ENCODE assay signal across 1 cellular context in genomic region chr17:18182978-18183333, GRCh38.
TF ChIP-seq lines count a peak whose summit lies in the region.

No MANE protein-coding gene starts in this region.

TF ChIP-seq in HepG2, 621 proteins besides CTCF, POLR2A, EP300 and RAD21 (continued from another document and continues in another):
- TF ChIP-seq HMG20A (CRISPR knock-in tag; IDR thresholded peaks at IDR 0.05; ENCODE audit: borderline replicate concordance), result no peak
- peak; percentile 79; the same call in 1 of the 2 replicates for TF ChIP-seq ZC3H13 (CRISPR knock-in tag; IDR thresholded peaks at IDR 0.05)
- TF ChIP-seq XRCC5 (optimal IDR thresholded peaks at IDR 0.05; ENCODE audit: low read length), result no peak
- TF ChIP-seq YEATS2 (CRISPR knock-in tag; IDR thresholded peaks at IDR 0.05; ENCODE audit: borderline replicate concordance), result no peak
- no peak; the same call in 1 of the 2 replicates for TF ChIP-seq BORCS8-MEF2B (CRISPR knock-in tag; IDR thresholded peaks at IDR 0.05)
- TF ChIP-seq FOSL1 (CRISPR knock-in tag; IDR thresholded peaks at IDR 0.05; ENCODE audit: borderline replicate concordance), result no peak
- TF ChIP-seq HOXA5 (CRISPR knock-in tag; IDR thresholded peaks at IDR 0.05), result peak; percentile 86; the same call in 1 of the 2 replicates
- TF ChIP-seq SP4 (CRISPR knock-in tag; IDR thresholded peaks at IDR 0.05), result no peak
- no peak for TF ChIP-seq MYNN (CRISPR knock-in tag; IDR thresholded peaks at IDR 0.05; ENCODE audit: low read depth)
- TF ChIP-seq ZNF841 (CRISPR knock-in tag; IDR thresholded peaks at IDR 0.05; ENCODE audit: borderline replicate concordance), result no peak; the same call in 1 of the 2 replicates
- no peak; the same call in none of the 2 replicates for TF ChIP-seq PHF21A (CRISPR knock-in tag; IDR thresholded peaks at IDR 0.05)
- no peak for TF ChIP-seq ZFY (CRISPR knock-in tag; IDR thresholded peaks at IDR 0.05)
- no peak for TF ChIP-seq NR0B2 (CRISPR knock-in tag; IDR thresholded peaks at IDR 0.05)
- TF ChIP-seq ATF1 (CRISPR knock-in tag; IDR thresholded peaks at IDR 0.05), result peak; percentile 78; the same call in 1 of the 2 replicates
- TF ChIP-seq ZNF260 (CRISPR knock-in tag; IDR thresholded peaks at IDR 0.05; ENCODE audit: borderline replicate concordance, low read depth), result no peak
- no peak for TF ChIP-seq HNF4A (CRISPR knock-in tag; IDR thresholded peaks at IDR 0.05)
- peak; percentile 41; the same call in 1 of the 2 replicates for TF ChIP-seq ZNF264 (CRISPR knock-in tag; IDR thresholded peaks at IDR 0.05)
- TF ChIP-seq ZNF816 (CRISPR knock-in tag; IDR thresholded peaks at IDR 0.05; ENCODE audit: borderline replicate concordance), result no peak
- no peak; the same call in 1 of the 2 replicates for TF ChIP-seq RELA (CRISPR knock-in tag; IDR thresholded peaks at IDR 0.05)
- peak; percentile 86 for TF ChIP-seq RBFOX2 (IDR thresholded peaks at IDR 0.05; ENCODE audit: low read depth, low read length)
- no peak for TF ChIP-seq ZNF883 (CRISPR knock-in tag; IDR thresholded peaks at IDR 0.05; ENCODE audit: not compliant biosample characterization)
- TF ChIP-seq HOXA3 (CRISPR knock-in tag; IDR thresholded peaks at IDR 0.05), result peak; percentile 52
- no peak; the same call in 1 of the 2 replicates for TF ChIP-seq SAFB2 (CRISPR knock-in tag; IDR thresholded peaks at IDR 0.05; ENCODE audit: borderline replicate concordance, low read depth)
- TF ChIP-seq MBNL3 (CRISPR knock-in tag; conservative IDR thresholded peaks at IDR 0.05), result no peak
- TF ChIP-seq MXI1 (IDR thresholded peaks at IDR 0.05; ENCODE audit: borderline replicate concordance, low read depth, low read length), result no peak
- no peak for TF ChIP-seq ZNF598 (CRISPR knock-in tag; IDR thresholded peaks at IDR 0.05; ENCODE audit: borderline replicate concordance)
- TF ChIP-seq ZNF768 (CRISPR knock-in tag; IDR thresholded peaks at IDR 0.05), result peak; percentile 29; the same call in 1 of the 2 replicates
- TF ChIP-seq ZFP62 (CRISPR knock-in tag; IDR thresholded peaks at IDR 0.05), result no peak
- TF ChIP-seq REL (CRISPR knock-in tag; conservative IDR thresholded peaks at IDR 0.05), result no peak
- TF ChIP-seq ZBTB14 (CRISPR knock-in tag; IDR thresholded peaks at IDR 0.05), result no peak
- TF ChIP-seq PRDM15 (CRISPR knock-in tag; IDR thresholded peaks at IDR 0.05), result no peak
- TF ChIP-seq AKAP8 (CRISPR knock-in tag; IDR thresholded peaks at IDR 0.05), result no peak
- TF ChIP-seq ZNF263 (CRISPR knock-in tag; IDR thresholded peaks at IDR 0.05), result no peak
- TF ChIP-seq ZFP36 (IDR thresholded peaks at IDR 0.05; ENCODE audit: borderline replicate concordance, low read depth, low read length, partially characterized antibody), result no peak
- peak; percentile 45; the same call in 1 of the 2 replicates for TF ChIP-seq KDM2A (CRISPR knock-in tag; IDR thresholded peaks at IDR 0.05; ENCODE audit: borderline replicate concordance, low read depth)
- no peak for TF ChIP-seq NFIC (IDR thresholded peaks at IDR 0.05; ENCODE audit: low read length)
- no peak for TF ChIP-seq ZSCAN30 (CRISPR knock-in tag; IDR thresholded peaks at IDR 0.05)
- no peak for TF ChIP-seq HINFP (CRISPR knock-in tag; IDR thresholded peaks at IDR 0.05; ENCODE audit: low read depth)
- peak; percentile 75 for TF ChIP-seq CSRNP1 (CRISPR knock-in tag; IDR thresholded peaks at IDR 0.05)
- TF ChIP-seq PAX8 (CRISPR knock-in tag; IDR thresholded peaks at IDR 0.05; ENCODE audit: borderline replicate concordance), result no peak
- no peak for TF ChIP-seq ZMYM3 (CRISPR knock-in tag; IDR thresholded peaks at IDR 0.05)
- TF ChIP-seq IRF1 (CRISPR knock-in tag; IDR thresholded peaks at IDR 0.05; ENCODE audit: low read depth), result no peak
- TF ChIP-seq ZNF331 (CRISPR knock-in tag; IDR thresholded peaks at IDR 0.05), result no peak
- 0 out of 2 replicates have a peak, but pooled peaks have one; percentile 19 for TF ChIP-seq ZFAT (CRISPR knock-in tag; conservative IDR thresholded peaks at IDR 0.05)
- TF ChIP-seq ZNF333 (CRISPR knock-in tag; IDR thresholded peaks at IDR 0.05; ENCODE audit: borderline replicate concordance), result no peak
- TF ChIP-seq ZNF44 (CRISPR knock-in tag; IDR thresholded peaks at IDR 0.05), result peak; percentile 11; the same call in 1 of the 2 replicates
- TF ChIP-seq ZFP82 (CRISPR knock-in tag; IDR thresholded peaks at IDR 0.05; ENCODE audit: borderline replicate concordance), result no peak
- peak; percentile 43 for TF ChIP-seq ZNF605 (CRISPR knock-in tag; IDR thresholded peaks at IDR 0.05)
- TF ChIP-seq ATF3 (CRISPR knock-in tag; IDR thresholded peaks at IDR 0.05), result no peak
- TF ChIP-seq ATAD3A (CRISPR knock-in tag; IDR thresholded peaks at IDR 0.05), result no peak
- TF ChIP-seq PRMT3 (CRISPR knock-in tag; IDR thresholded peaks at IDR 0.05; ENCODE audit: borderline replicate concordance, low read depth), result no peak
- no peak for TF ChIP-seq ZC3H4 (CRISPR knock-in tag; IDR thresholded peaks at IDR 0.05; ENCODE audit: borderline replicate concordance)
- no peak for TF ChIP-seq FUBP1 (CRISPR knock-in tag; IDR thresholded peaks at IDR 0.05; ENCODE audit: borderline replicate concordance)
- no peak; the same call in 1 of the 2 replicates for TF ChIP-seq KLF11 (CRISPR knock-in tag; IDR thresholded peaks at IDR 0.05)
- peak; percentile 67; the same call in 1 of the 2 replicates for TF ChIP-seq E2F2 (CRISPR knock-in tag; IDR thresholded peaks at IDR 0.05; ENCODE audit: borderline replicate concordance)
- TF ChIP-seq MEIS2 (CRISPR knock-in tag; IDR thresholded peaks at IDR 0.05), result no peak; the same call in 1 of the 2 replicates
- TF ChIP-seq SP1 (IDR thresholded peaks at IDR 0.05), result no peak
- TF ChIP-seq SP1 (CRISPR knock-in tag; IDR thresholded peaks at IDR 0.05), result no peak
- no peak for TF ChIP-seq EHMT2 (IDR thresholded peaks at IDR 0.05; ENCODE audit: borderline replicate concordance, low read depth, low read length)
- TF ChIP-seq ZNF383 (CRISPR knock-in tag; IDR thresholded peaks at IDR 0.05; ENCODE audit: borderline replicate concordance), result 0 out of 2 replicates have a peak, but pooled peaks have one; percentile 62
- TF ChIP-seq DNMT1 (CRISPR knock-in tag; IDR thresholded peaks at IDR 0.05), result 0 out of 2 replicates have a peak, but pooled peaks have one; percentile 52
- 0 out of 2 replicates have a peak, but pooled peaks have one; percentile 67 for TF ChIP-seq ZNF761 (CRISPR knock-in tag; conservative IDR thresholded peaks at IDR 0.05)
- TF ChIP-seq JARID2 (CRISPR knock-in tag; IDR thresholded peaks at IDR 0.05; ENCODE audit: insufficient replicate concordance), result no peak
